In genomic region chr1:31954607-31955283, GRCh38 we compare ENCODE assay signal across 8 cellular contexts. TPM values are rescaled to one million over a fixed set of nuclear protein-coding genes. Genes with fewer than 3 reads are reported as not detected.
A peak's percentile ranks its signal among the peaks of the same experiment; 100 is the strongest.
DNase-seq lines count a peak whose midpoint lies in the region; ATAC-seq and TF ChIP-seq lines count a peak whose summit lies in the region.

No MANE protein-coding gene starts in this region.

- in situ Hi-C loops in HAP-1 (cut with MboI; ENCODE audit: low sequenced_read_pairs): no loop called here

- H3K9me3 Mint-ChIP-seq in activated T-cell treated with anti-CD3 and anti-CD28 coated beads, Interleukin-2, amount 50 U/mL, for 72 hours: no peaks in the 10 kb centered on the region

- DNase-seq in activated T-cell treated with anti-CD3 and anti-CD28 coated beads, Interleukin-2, amount 50 U/mL, for 72 hours: no peak
- DNase-seq in activated T-cell treated with anti-CD3 and anti-CD28 coated beads, Interleukin-2, amount 50 U/mL, for 1 hour: no peak
- DNase-seq in fibroblast of the aortic adventitia (ENCODE audit: low read depth): peak; percentile 99
- no peak for DNase-seq in HAP-1 (ENCODE audit: low spot score in 2 of 2)
- DNase-seq in NCI-H1048 (lab: John Stamatoyannopoulos, UW): no peak

- H3K36me3 Mint-ChIP-seq in activated T-cell treated with anti-CD3 and anti-CD28 coated beads, Interleukin-2, amount 50 U/mL, for 72 hours (ENCODE audit: insufficient read depth in 2 of 2): no peaks in the 10 kb centered on the region

- no peaks in the 10 kb centered on the region for H3K27me3 Mint-ChIP-seq in activated T-cell treated with anti-CD3 and anti-CD28 coated beads, Interleukin-2, amount 50 U/mL, for 72 hours (ENCODE audit: low read depth)

- H3K4me1 Mint-ChIP-seq in activated T-cell treated with anti-CD3 and anti-CD28 coated beads, Interleukin-2, amount 50 U/mL, for 72 hours (ENCODE audit: low read depth): peaks cover 84% of the 10 kb centered on the region

- H3K4me3 ChIP-seq in WI38 (ENCODE audit: low read depth, low read length): peak overlapping the region; percentile 19; the same call in 1 of the 2 replicates
- no peak overlapping the region for H3K4me3 ChIP-seq in fibroblast of the aortic adventitia (ENCODE audit: low read depth, low read length)
- no peak overlapping the region for H3K4me3 ChIP-seq in neuron (ENCODE audit: low read length)
- H3K4me3 ChIP-seq in HAP-1: no peak overlapping the region

- peak overlapping the region; percentile 0 for H2AFZ ChIP-seq in neuron (ENCODE audit: low read depth, low read length)

- no peaks in the 10 kb centered on the region for H3K9me3 ChIP-seq in neuron (ENCODE audit: low read length)
- H3K9me3 ChIP-seq in HAP-1: no peaks in the 10 kb centered on the region

- H3K36me3 ChIP-seq in neuron (ENCODE audit: insufficient read depth, low read length): no peaks in the 10 kb centered on the region
- no peaks in the 10 kb centered on the region for H3K36me3 ChIP-seq in HAP-1 (replicated peaks)

- no peak for ATAC-seq in activated T-cell treated with anti-CD3 and anti-CD28 coated beads, Interleukin-2, amount 50 U/mL, for 72 hours (replicated peaks in 1 of 2)
- no peak for ATAC-seq in GM19395 (IDR thresholded peaks at IDR 0.05; ENCODE audit: unreplicated experiment)

- peak overlapping the region; percentile 61 for H3K27ac Mint-ChIP-seq in activated T-cell treated with anti-CD3 and anti-CD28 coated beads, Interleukin-2, amount 50 U/mL, for 72 hours

- H3K4me1 ChIP-seq in neuron (ENCODE audit: insufficient read depth, low read length): peaks cover 25% of the 10 kb centered on the region
- no peaks in the 10 kb centered on the region; the same call in 1 of the 2 replicates for H3K4me1 ChIP-seq in HAP-1

- no peak for TF ChIP-seq CTCF in WI38 (IDR thresholded peaks at IDR 0.05; ENCODE audit: low read depth, low read length)
- no peak for TF ChIP-seq CTCF in fibroblast of the aortic adventitia (IDR thresholded peaks at IDR 0.05; ENCODE audit: insufficient read depth, low read length)

- no peaks in the 10 kb centered on the region for H3K27me3 ChIP-seq in neuron (ENCODE audit: insufficient read depth, low read length)
- no peaks in the 10 kb centered on the region for H3K27me3 ChIP-seq in HAP-1 (ENCODE audit: low read depth)

- H3K4me3 Mint-ChIP-seq in activated T-cell treated with anti-CD3 and anti-CD28 coated beads, Interleukin-2, amount 50 U/mL, for 72 hours: peak overlapping the region; percentile 60 to 61

RNA-seq across cellular contexts. Expression of gene PTP4A2, which starts 16.6 kb away (rescaled TPM):
- total RNA-seq in activated T-cell treated with anti-CD3 and anti-CD28 coated beads, Interleukin-2, amount 50 U/mL, for 72 hours: 100 to 1,000 TPM; 437 to 541 TPM
- 428 and 692 TPM in 2 replicates for total RNA-seq in fibroblast of the aortic adventitia (ENCODE audit: low replicate concordance)

RNA-seq across cellular contexts. Expression of gene KHDRBS1, which starts 58.9 kb away (rescaled TPM):
- 100 to 1,000 TPM; 138 to 156 TPM for total RNA-seq in activated T-cell treated with anti-CD3 and anti-CD28 coated beads, Interleukin-2, amount 50 U/mL, for 72 hours
- total RNA-seq in fibroblast of the aortic adventitia (ENCODE audit: low replicate concordance): 43.1 and 53.8 TPM in 2 replicates
